ENCODE assay signal across 8 cellular contexts in genomic region chr14:51328089-51328941, GRCh38.
DNase-seq lines count a peak whose midpoint lies in the region; FAIRE-seq and TF ChIP-seq lines count a peak whose summit lies in the region.

No MANE protein-coding gene starts in this region.

- H3K9ac ChIP-seq in mucosa of rectum (ENCODE audit: low read depth in 1 of 2, low read length in 2 of 2), result no peak overlapping the region
- no peak overlapping the region for H3K9ac ChIP-seq in kidney (ENCODE audit: low read length in 2 of 2)

- H3K4me1 ChIP-seq in mucosa of rectum (ENCODE audit: control insufficient read depth in 2 of 2, insufficient read depth in 2 of 2, low read length in 2 of 2) (peaks cover 3 to 6% of the 10 kb centered on the region in 2 donors), thyroid gland (peaks cover 7 to 16% of the 10 kb centered on the region in 2 donors), kidney (ENCODE audit: control insufficient read depth in 1 of 2, insufficient read depth in 1 of 2, low read depth in 1 of 2, low read length in 2 of 2) (peaks cover 0 to 4% of the 10 kb centered on the region in 2 donors)

- WGBS in thyroid gland, 2 donors, result 40 to 43% methylated on average over 9 of the region's 9 CpGs

- no peak for TF ChIP-seq CTCF in astrocyte of the spinal cord (IDR thresholded peaks at IDR 0.05; ENCODE audit: low read depth, low read length)
- no peak for TF ChIP-seq CTCF in thyroid gland (IDR thresholded peaks at IDR 0.05)
- no peak for TF ChIP-seq CTCF in kidney (IDR thresholded peaks at IDR 0.05; ENCODE audit: borderline replicate concordance, extremely low read depth, insufficient read depth)

- H3K27ac ChIP-seq in mucosa of rectum (ENCODE audit: low read depth in 2 of 2, low read length in 2 of 2), result peak overlapping the region; percentile 11 to 27
- peak overlapping the region in 2 of 3 donors; percentile 12 to 42 for H3K27ac ChIP-seq in thyroid gland
- H3K27ac ChIP-seq in kidney (ENCODE audit: low read depth in 2 of 2, low read length in 2 of 2), result peak overlapping the region in 1 of 2 donors; percentile 10

- H3K36me3 ChIP-seq in mucosa of rectum (ENCODE audit: control insufficient read depth in 2 of 2, insufficient read depth in 2 of 2, low read length in 2 of 2) (no peaks in the 10 kb centered on the region), thyroid gland (no peaks in the 10 kb centered on the region), kidney (ENCODE audit: control insufficient read depth in 1 of 2, insufficient read depth in 2 of 2, low read length in 2 of 2) (no peaks in the 10 kb centered on the region)

- H3K27me3 ChIP-seq in mucosa of rectum (ENCODE audit: control insufficient read depth in 2 of 2, insufficient read depth in 2 of 2, low read length in 2 of 2) (no peaks in the 10 kb centered on the region), thyroid gland (no peaks in the 10 kb centered on the region)

- intact Hi-C loops in thyroid gland (cut with DNase I) (no loop called here), kidney (cut with DNase I) (no loop called here)

- no peaks in the 10 kb centered on the region for H3K9me3 ChIP-seq in mucosa of rectum (ENCODE audit: control insufficient read depth in 2 of 2, low read length in 2 of 2)
- H3K9me3 ChIP-seq in thyroid gland, result no peaks in the 10 kb centered on the region
- no peaks in the 10 kb centered on the region for H3K9me3 ChIP-seq in kidney (ENCODE audit: control insufficient read depth in 1 of 2, low read length in 2 of 2)

- no peak for TF ChIP-seq POLR2A in thyroid gland (IDR thresholded peaks at IDR 0.05)

- DNase-seq in NCI-H510A treated with DMSO at 0.1 percent for 48 hours (lab: John Stamatoyannopoulos, UW) (peak; percentile 36), NCI-H510A (lab: John Stamatoyannopoulos, UW) (no peak), astrocyte of the spinal cord (ENCODE audit: low read depth, low spot score) (peak; percentile 85), thyroid gland (peak; percentile 9 to 32), NCI-H748 (lab: John Stamatoyannopoulos, UW; ENCODE audit: unreplicated experiment) (no peak), kidney (no peak), HUDEP-2 (lab: John Stamatoyannopoulos, UW; ENCODE audit: unreplicated experiment in 76 of 76) (no peak)

- no peak overlapping the region for H3K4me3 ChIP-seq in astrocyte of the spinal cord (ENCODE audit: low read depth, low read length)
- no peak overlapping the region for H3K4me3 ChIP-seq in mucosa of rectum (ENCODE audit: low read length in 2 of 2)
- no peak overlapping the region for H3K4me3 ChIP-seq in thyroid gland (replicated peaks in 1 of 3)
- H3K4me3 ChIP-seq in kidney (ENCODE audit: low read length in 2 of 2), result no peak overlapping the region

- FAIRE-seq in kidney (lab: Jason Lieb, UNC), result no peak

- in situ Hi-C loops in astrocyte of the spinal cord (cut with HindIII; ENCODE audit: low sequenced_read_pairs), result no loop called here

Comparison
In these comparisons a context has a peak if more than half of its experiments do, and no peak if none do; other contexts are left out.
1. DNase-seq: peak in NCI-H510A treated with DMSO at 0.1 percent for 48 hours (single experiment), astrocyte of the spinal cord (single experiment) and thyroid gland (2 of 2); none in NCI-H510A (single experiment), NCI-H748 (single experiment), kidney (single experiment) and HUDEP-2 (0 of 76).